Comparison of ENCODE assay signal across 7 cellular contexts in genomic region chr1:84688461-84689061, GRCh38. TPM values are rescaled to one million over a fixed set of nuclear protein-coding genes. Genes with fewer than 3 reads are reported as not detected.
DNase-seq lines count a peak whose midpoint lies in the region; ATAC-seq, FAIRE-seq and TF ChIP-seq lines count a peak whose summit lies in the region.

No MANE protein-coding gene starts in this region.

- ATAC-seq in HG02759 (IDR thresholded peaks at IDR 0.05; ENCODE audit: unreplicated experiment) = no peak

- H3K36me3 Mint-ChIP-seq in brain (peaks cover 1% of the 10 kb centered on the region), nephron (ENCODE audit: low read depth) (no peaks in the 10 kb centered on the region)

- FAIRE-seq in GM12891 (lab: Jason Lieb, UNC) = peak; percentile 26

- intact Hi-C loops in posterior vena cava (cut with DNase I) = no loop called here

- no peak for TF ChIP-seq POLR2A in GM12891 (IDR thresholded peaks at IDR 0.05; ENCODE audit: low read depth, low read length)

- TF ChIP-seq CTCF in brain (conservative IDR thresholded peaks at IDR 0.05) (no peak), nephron (IDR thresholded peaks at IDR 0.05; ENCODE audit: unreplicated experiment in 3 of 3) (no peak), GM13977 (IDR thresholded peaks at IDR 0.05; ENCODE audit: extremely low read depth, insufficient read depth, missing control alignments) (no peak)

- peaks cover under 1% of the 10 kb centered on the region for H3K27me3 Mint-ChIP-seq in brain
- H3K27me3 Mint-ChIP-seq in nephron (ENCODE audit: low read depth) = no peaks in the 10 kb centered on the region

- in situ Hi-C loops in GM13977 (cut with MboI; ENCODE audit: low pct_unique_long_range_greater_than_20kb, low sequenced_read_pairs, unreplicated experiment) = no loop called here

- peak overlapping the region; percentile 5 to 95 (median 91) for H3K27ac Mint-ChIP-seq in brain
- H3K27ac Mint-ChIP-seq in nephron = peak overlapping the region; percentile 76 to 79 (median 77)

- H3K4me1 Mint-ChIP-seq in brain (peaks cover 55% of the 10 kb centered on the region), nephron (peaks cover 50% of the 10 kb centered on the region)

- no peaks in the 10 kb centered on the region for H3K9me3 Mint-ChIP-seq in brain
- no peaks in the 10 kb centered on the region for H3K9me3 Mint-ChIP-seq in nephron

- peak overlapping the region; percentile 89 to 96 (median 93) for H3K4me3 Mint-ChIP-seq in brain
- H3K4me3 Mint-ChIP-seq in nephron = peak overlapping the region; percentile 91 to 97 (median 96)

- DNase-seq in GM12891 (ENCODE audit: insufficient read length, low spot score) (no peak), NAMALWA (ENCODE audit: low spot score) (peak; percentile 18), posterior vena cava (ENCODE audit: low spot score) (no peak), GM13977 (ENCODE audit: low spot score) (no peak)

TF ChIP-seq in GM12891, 5 proteins besides CTCF, POLR2A, EP300 and RAD21:
- TF ChIP-seq SPI1 (IDR thresholded peaks at IDR 0.05; ENCODE audit: low read depth, low read length) (no peak), POLR2AphosphoS5 (IDR thresholded peaks at IDR 0.05; ENCODE audit: low read depth, low read length) (no peak), POU2F2 (IDR thresholded peaks at IDR 0.05; ENCODE audit: low read depth, low read length) (no peak), PAX5 (IDR thresholded peaks at IDR 0.05; ENCODE audit: insufficient read depth, low read length, severe bottlenecking) (no peak), TAF1 (IDR thresholded peaks at IDR 0.05; ENCODE audit: low read depth, low read length) (no peak)

RNA-seq across cellular contexts. Expression of gene SSX2IP, which starts 1.7 kb away (rescaled TPM):
- 3.8 TPM for polyA plus RNA-seq in GM12891 (2012; ENCODE audit: low read depth, missing spikeins)
- 8.5 TPM for polyA plus RNA-seq in brain (ENCODE audit: insufficient read depth, low read depth, low replicate concordance)
- 1 to 10 TPM; 4.7 to 8.6 TPM for total RNA-seq in posterior vena cava
